ENCODE assay signal across 11 cellular contexts in the genomic region with DNA sequence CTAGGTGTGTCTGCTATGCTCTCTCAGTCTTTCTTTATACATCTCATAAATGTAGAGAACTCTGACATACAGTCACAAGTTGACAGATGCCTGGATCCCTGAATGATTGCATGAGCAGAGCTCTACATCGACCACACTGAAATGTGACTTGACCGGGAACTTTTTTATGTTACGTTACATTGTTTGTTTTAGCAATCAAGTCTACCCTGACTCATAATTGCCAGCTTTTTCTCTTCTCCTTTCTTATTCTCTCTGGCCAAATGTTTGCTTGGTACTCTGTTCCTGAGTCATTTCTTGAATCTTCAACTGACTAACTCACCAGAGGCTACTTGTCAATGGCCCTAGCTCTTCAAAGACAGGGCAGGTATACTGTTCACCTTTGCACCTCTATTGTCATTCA.
DNase-seq lines count a peak whose midpoint lies in the region; ATAC-seq, FAIRE-seq and TF ChIP-seq lines count a peak whose summit lies in the region.
"Had no signal": no experiment of that assay in that cellular context is flagged by ENCODE, and none has a peak within 500 bp of the region (broad histone marks: within the 10 kb centered on the region; RNA-seq: fewer than 3 reads in every experiment).

No MANE protein-coding gene starts in this region.

- TF ChIP-seq CTCF in fibroblast of mammary gland (conservative IDR thresholded peaks at IDR 0.05; ENCODE audit: control insufficient read depth, insufficient read depth, low read depth, low read length) = no peak

- H3K4me1 Mint-ChIP-seq in activated naive CD4-positive, alpha-beta T cell treated with anti-CD3 and anti-CD28 coated beads for 36 hours (ENCODE audit: low read depth) = peaks cover 24% of the 10 kb centered on the region

- peak; percentile 61 for FAIRE-seq in GM18507 (lab: Jason Lieb, UNC)

- peaks cover 3% of the 10 kb centered on the region for H3K27me3 Mint-ChIP-seq in activated naive CD4-positive, alpha-beta T cell treated with anti-CD3 and anti-CD28 coated beads for 36 hours (ENCODE audit: low read depth)

- intact Hi-C loops in activated naive CD4-positive, alpha-beta T cell treated with anti-CD3 and anti-CD28 coated beads for 36 hours (cut with micrococcal nuclease) = no loop called here

- H3K4me3 ChIP-seq in fibroblast of mammary gland (ENCODE audit: control insufficient read depth, low read depth, low read length) = no peak overlapping the region
- H3K4me3 ChIP-seq: upper lobe of left lung had no signal

- ATAC-seq in GM21619 (IDR thresholded peaks at IDR 0.05; ENCODE audit: unreplicated experiment) (peak; percentile 67), HG03558 (IDR thresholded peaks at IDR 0.05; ENCODE audit: extremely low read depth, unreplicated experiment) (peak; percentile 55)
- ATAC-seq: right cardiac atrium had no signal

- CTCF ChIA-PET in activated naive CD4-positive, alpha-beta T cell treated with anti-CD3 and anti-CD28 coated beads for 36 hours (lab: Charles Lee) = interaction anchor here (0.8 to 1.5 kb wide), 3 partner anchors 181 to 307 kb away, joined by 3 to 4 read pairs (median 3); no protein-coding TSS in a partner anchor

- DNase-seq in GM18507 (ENCODE audit: extremely low spot score, insufficient read length, low read depth) (no peak), fibroblast of mammary gland (ENCODE audit: low read depth) (peak; percentile 66), GM19238 (ENCODE audit: insufficient read length, low spot score) (no peak), SHP77 treated with DMSO at 0.1 percent for 48 hours (lab: John Stamatoyannopoulos, UW) (no peak), activated gamma-delta T cell treated with Interleukin-2 at 50 U/mL for 16 hours (no peak)
- no peak for DNase-seq in activated naive CD4-positive, alpha-beta T cell treated with anti-CD3 and anti-CD28 coated beads for 36 hours
- DNase-seq: hippocampal formation, right cardiac atrium, upper lobe of left lung had no signal

- H3K4me3 Mint-ChIP-seq in activated naive CD4-positive, alpha-beta T cell treated with anti-CD3 and anti-CD28 coated beads for 36 hours = no peak overlapping the region

- no peaks in the 10 kb centered on the region for H3K9me3 Mint-ChIP-seq in activated naive CD4-positive, alpha-beta T cell treated with anti-CD3 and anti-CD28 coated beads for 36 hours

- no peak overlapping the region for H3K27ac Mint-ChIP-seq in activated naive CD4-positive, alpha-beta T cell treated with anti-CD3 and anti-CD28 coated beads for 36 hours

- H3K36me3 Mint-ChIP-seq in activated naive CD4-positive, alpha-beta T cell treated with anti-CD3 and anti-CD28 coated beads for 36 hours (ENCODE audit: low read depth) = no peaks in the 10 kb centered on the region
